ENCODE assay signal across 14 cellular contexts in the genomic region with DNA sequence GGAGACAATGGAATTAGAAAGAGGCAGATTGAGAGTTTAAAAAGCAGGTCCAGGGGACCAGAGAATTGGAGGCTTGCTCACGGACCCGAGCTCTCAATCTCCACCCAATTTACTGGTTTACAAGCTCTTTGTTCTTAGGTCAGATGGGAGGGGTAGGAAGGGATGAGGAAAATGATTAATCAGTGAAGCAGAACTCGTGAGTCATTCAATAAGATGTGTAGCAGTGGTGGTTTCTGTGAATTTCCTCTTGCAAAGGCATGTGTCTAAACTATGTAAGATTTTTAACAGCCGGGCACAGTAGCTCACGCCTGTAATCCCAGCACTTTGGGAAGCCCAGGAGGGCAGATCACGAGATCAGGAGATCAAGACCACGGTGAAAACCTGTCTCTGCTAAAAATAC. TPM values are rescaled to one million over a fixed set of nuclear protein-coding genes. Genes with fewer than 3 reads are reported as not detected.
"Had no signal": no experiment of that assay in that cellular context is flagged by ENCODE, and none has a peak within 500 bp of the region (broad histone marks: within the 10 kb centered on the region; RNA-seq: fewer than 3 reads in every experiment).

No MANE protein-coding gene starts in this region.

RNA-seq across cellular contexts. Expression of a gene that starts 58.4 kb away (rescaled TPM):
- total RNA-seq: activated B cell treated with CpG ODN at 0.5 μM for 24 hours; activated CD4-positive, alpha-beta memory T cell treated with anti-CD3 and anti-CD28 coated beads for 36 hours; activated naive CD4-positive, alpha-beta T cell treated with anti-CD3 and anti-CD28 coated beads for 36 hours; activated naive CD4-positive, alpha-beta T cell treated with anti-CD3 and anti-CD28 coated beads, Interleukin-2, amount 50 U/mL, for 72 hours; activated T-cell treated with anti-CD3 and anti-CD28 coated beads, Interleukin-2, amount 50 U/mL, for 4 hours; activated T-helper 1 cell treated with anti-CD3 and anti-CD28 coated beads, Interleukin-12 subunit alpha, Interleukin-12 subunit beta, Interleukin-2, Interleukin-4 antibody, amounts not matched to agents 30 ng/mL and 10 ng/mL and 1 ng/mL, durations not matched to agents 14 hours and 24 hours and 36 hours; adrenal gland; astrocyte; body of pancreas; breast epithelium; RPMI7951; SK-MEL-5; T-cell; T-helper 17 cell had no signal
